In genomic region chr5:56081053-56081642, GRCh38 we compare ENCODE assay signal across 8 cellular contexts.
A peak's percentile ranks its signal among the peaks of the same experiment; 100 is the strongest.
DNase-seq lines count a peak whose midpoint lies in the region; ATAC-seq lines count a peak whose summit lies in the region.
"Not testable (repeated sequence)": the region's sequence is repeated elsewhere in the genome, so short reads cannot be mapped to it uniquely, and the experiment has no call there.

No MANE protein-coding gene starts in this region.

- H3K4me2 ChIP-seq in GM23248 (ENCODE audit: unreplicated experiment): not testable (repeated sequence)

- not testable (repeated sequence) for H3K9me3 ChIP-seq in CD4-positive, alpha-beta memory T cell (ENCODE audit: control insufficient read depth in 1 of 2, low read length in 2 of 2); GM23248 (ENCODE audit: low read depth)

- not testable (repeated sequence) for H3K9ac ChIP-seq in GM23248

- not testable (repeated sequence) for H3K27ac ChIP-seq in CD4-positive, alpha-beta memory T cell (ENCODE audit: low read depth, low read length); GM23248

- ATAC-seq in GM19043 (IDR thresholded peaks at IDR 0.05; ENCODE audit: low read depth, unreplicated experiment): peak; percentile 20
- peak; percentile 36 for ATAC-seq in HG03135 (IDR thresholded peaks at IDR 0.05; ENCODE audit: unreplicated experiment)
- ATAC-seq in activated naive CD8-positive, alpha-beta T cell treated with anti-CD3 and anti-CD28 coated beads, Interleukin-2, amount 10 ng/mL, durations not matched to agents 7 days and 5 days (ENCODE audit: low read depth): peak; percentile 76
- peak; percentile 60 for ATAC-seq in left ventricle myocardium superior
- ATAC-seq in stimulated activated memory B cell treated with anti-CD40 and anti-IgM and Interleukin-4, amounts not matched to agents 10 μg/mL and 1 μg/mL and 100 μg/mL, for 72 hours: peak; percentile 84

- intact Hi-C loops in CD4-positive, alpha-beta memory T cell (cut with micrococcal nuclease); left ventricle myocardium superior (cut with micrococcal nuclease): not testable (repeated sequence)

- H2AFZ ChIP-seq in GM23248: not testable (repeated sequence)

- POLR2A ChIA-PET in CD4-positive, alpha-beta memory T cell (lab: Charles Lee; ENCODE audit: partially characterized antibody): interaction anchor here (0.7 to 1.2 kb wide), 4 partner anchors 9 to 87 kb away, joined by 3 to 6 read pairs (median 4); no protein-coding TSS in a partner anchor
- POLR2A ChIA-PET in activated naive CD8-positive, alpha-beta T cell treated with anti-CD3 and anti-CD28 coated beads, Interleukin-2, amount 10 ng/mL, durations not matched to agents 7 days and 5 days (lab: Charles Lee): interaction anchor here (0.8 to 1.1 kb wide), 2 partner anchors 7 to 86 kb away, joined by 3 read pairs; partner anchors contain the start of gene IL6ST

- CTCF ChIA-PET in CD4-positive, alpha-beta memory T cell (lab: Charles Lee; ENCODE audit: partially characterized antibody): interaction anchor here (1.3 kb wide), 1 partner anchor 29 kb away, joined by 3 read pairs; no protein-coding TSS in a partner anchor

- not testable (repeated sequence) for H3K36me3 ChIP-seq in CD4-positive, alpha-beta memory T cell (ENCODE audit: insufficient read depth, low read length); GM23248 (ENCODE audit: low read depth)

- not testable (repeated sequence) for H4K20me1 ChIP-seq in GM23248 (ENCODE audit: insufficient read depth)

- H3K4me1 ChIP-seq in CD4-positive, alpha-beta memory T cell (ENCODE audit: insufficient read depth, low read length): peaks cover 32% of the 10 kb centered on the region
- H3K4me1 ChIP-seq in GM23248 (ENCODE audit: insufficient read depth): peaks cover 10% of the 10 kb centered on the region

- H3K79me2 ChIP-seq in GM23248 (ENCODE audit: insufficient read depth): not testable (repeated sequence)

- H3K4me3 Mint-ChIP-seq in CD4-positive, alpha-beta memory T cell: peak overlapping the region in 7 of 8 donors; percentile 34 to 78 (median 55)
- H3K4me3 Mint-ChIP-seq in activated naive CD8-positive, alpha-beta T cell treated with anti-CD3 and anti-CD28 coated beads, Interleukin-2, amount 10 ng/mL, durations not matched to agents 7 days and 5 days: peak overlapping the region; percentile 48
- not testable (repeated sequence) for H3K4me3 Mint-ChIP-seq in stimulated activated memory B cell treated with anti-CD40 and anti-IgM and Interleukin-4, amounts not matched to agents 10 μg/mL and 1 μg/mL and 100 μg/mL, for 72 hours

- H3K9me2 ChIP-seq in GM23248 (ENCODE audit: insufficient read depth): not testable (repeated sequence)

- DNase-seq in CD4-positive, alpha-beta memory T cell: peak in 2 of 5 donors; percentile 27 to 47
- DNase-seq in GM23248: peak; percentile 37
- peak; percentile 66 for DNase-seq in RPMI8226
- DNase-seq in activated naive CD8-positive, alpha-beta T cell treated with anti-CD3 and anti-CD28 coated beads, Interleukin-2, amount 10 ng/mL, durations not matched to agents 7 days and 5 days; left ventricle myocardium superior: not testable (repeated sequence)

- not testable (repeated sequence) for H3K27me3 Mint-ChIP-seq in CD4-positive, alpha-beta memory T cell; activated naive CD8-positive, alpha-beta T cell treated with anti-CD3 and anti-CD28 coated beads, Interleukin-2, amount 10 ng/mL, durations not matched to agents 7 days and 5 days
- peaks cover 59% of the 10 kb centered on the region for H3K27me3 Mint-ChIP-seq in stimulated activated memory B cell treated with anti-CD40 and anti-IgM and Interleukin-4, amounts not matched to agents 10 μg/mL and 1 μg/mL and 100 μg/mL, for 72 hours

- not testable (repeated sequence) for H3K27me3 ChIP-seq in CD4-positive, alpha-beta memory T cell (ENCODE audit: insufficient read depth, low read length); GM23248 (replicated peaks; ENCODE audit: insufficient read depth)

- H3K4me1 Mint-ChIP-seq in CD4-positive, alpha-beta memory T cell: peaks cover 27 to 43% (median 35%) of the 10 kb centered on the region in 4 donors
- H3K4me1 Mint-ChIP-seq in activated naive CD8-positive, alpha-beta T cell treated with anti-CD3 and anti-CD28 coated beads, Interleukin-2, amount 10 ng/mL, durations not matched to agents 7 days and 5 days: peaks cover 29% of the 10 kb centered on the region
- peaks cover 25% of the 10 kb centered on the region for H3K4me1 Mint-ChIP-seq in stimulated activated memory B cell treated with anti-CD40 and anti-IgM and Interleukin-4, amounts not matched to agents 10 μg/mL and 1 μg/mL and 100 μg/mL, for 72 hours

- H3K9me3 Mint-ChIP-seq in CD4-positive, alpha-beta memory T cell; activated naive CD8-positive, alpha-beta T cell treated with anti-CD3 and anti-CD28 coated beads, Interleukin-2, amount 10 ng/mL, durations not matched to agents 7 days and 5 days; stimulated activated memory B cell treated with anti-CD40 and anti-IgM and Interleukin-4, amounts not matched to agents 10 μg/mL and 1 μg/mL and 100 μg/mL, for 72 hours: not testable (repeated sequence)

- H3K36me3 Mint-ChIP-seq in CD4-positive, alpha-beta memory T cell; activated naive CD8-positive, alpha-beta T cell treated with anti-CD3 and anti-CD28 coated beads, Interleukin-2, amount 10 ng/mL, durations not matched to agents 7 days and 5 days; stimulated activated memory B cell treated with anti-CD40 and anti-IgM and Interleukin-4, amounts not matched to agents 10 μg/mL and 1 μg/mL and 100 μg/mL, for 72 hours: not testable (repeated sequence)

- not testable (repeated sequence) for H3K4me3 ChIP-seq in CD4-positive, alpha-beta memory T cell (ENCODE audit: low read length in 2 of 2); GM23248

- H3K27ac Mint-ChIP-seq in CD4-positive, alpha-beta memory T cell: peak overlapping the region in 6 of 7 donors; percentile 58 to 93 (median 76)
- peak overlapping the region; percentile 87 for H3K27ac Mint-ChIP-seq in activated naive CD8-positive, alpha-beta T cell treated with anti-CD3 and anti-CD28 coated beads, Interleukin-2, amount 10 ng/mL, durations not matched to agents 7 days and 5 days
- H3K27ac Mint-ChIP-seq in stimulated activated memory B cell treated with anti-CD40 and anti-IgM and Interleukin-4, amounts not matched to agents 10 μg/mL and 1 μg/mL and 100 μg/mL, for 72 hours: peak overlapping the region; percentile 5

- not testable (repeated sequence) for H3F3A ChIP-seq in GM23248 (ENCODE audit: insufficient read depth)

- in situ Hi-C loops in GM23248 (cut with MboI): not testable (repeated sequence)

Comparison
In these comparisons a context has a peak if more than half of its experiments do, and no peak if none do; other contexts are left out.
1. H3K27ac Mint-ChIP-seq: peak in every context shown above with its lines; median percentile 87 in activated naive CD8-positive, alpha-beta T cell treated with anti-CD3 and anti-CD28 coated beads, Interleukin-2, amount 10 ng/mL, durations not matched to agents 7 days and 5 days; 76 in CD4-positive, alpha-beta memory T cell; 5 in stimulated activated memory B cell treated with anti-CD40 and anti-IgM and Interleukin-4, amounts not matched to agents 10 μg/mL and 1 μg/mL and 100 μg/mL, for 72 hours.
2. ATAC-seq: peak in every context shown above with its lines; median percentile 84 in stimulated activated memory B cell treated with anti-CD40 and anti-IgM and Interleukin-4, amounts not matched to agents 10 μg/mL and 1 μg/mL and 100 μg/mL, for 72 hours; 76 in activated naive CD8-positive, alpha-beta T cell treated with anti-CD3 and anti-CD28 coated beads, Interleukin-2, amount 10 ng/mL, durations not matched to agents 7 days and 5 days; 60 in left ventricle myocardium superior; 36 in HG03135; 20 in GM19043.